ENCODE assay signal across 20 cellular contexts in the genomic region with DNA sequence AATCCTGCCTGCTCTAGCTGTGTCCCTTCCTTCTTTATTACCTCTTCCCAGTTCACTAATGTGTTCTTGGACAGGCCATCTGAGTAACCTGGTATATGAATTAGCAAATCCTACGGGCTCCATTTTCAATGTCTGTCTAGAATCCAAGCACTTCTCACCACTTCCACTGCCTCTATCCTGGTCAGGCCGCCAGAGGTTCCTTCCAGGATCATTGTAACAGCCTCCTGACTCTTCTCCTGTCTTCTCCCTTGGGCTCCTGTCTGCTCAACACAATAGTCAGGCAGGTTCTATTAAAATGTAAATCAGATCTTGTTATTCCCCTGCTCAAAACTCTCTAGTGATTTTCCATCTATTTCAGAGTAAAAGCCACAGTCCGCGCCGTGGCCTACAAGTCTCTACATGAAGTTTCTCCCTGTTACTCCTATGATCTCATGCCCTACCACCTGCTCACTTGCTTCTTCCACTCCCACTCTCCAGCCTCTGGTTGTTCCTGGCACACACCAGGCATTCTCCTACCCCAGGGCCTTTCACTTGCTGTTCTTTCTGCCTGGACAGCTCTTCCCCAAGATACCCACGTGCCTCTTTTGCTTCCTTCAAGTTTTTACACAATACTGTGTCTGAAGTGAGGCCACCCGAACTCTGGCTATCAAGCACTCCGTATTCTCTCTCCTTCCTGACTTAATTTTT. TPM values are rescaled to one million over a fixed set of nuclear protein-coding genes. Genes with fewer than 3 reads are reported as not detected.
DNase-seq lines count a peak whose midpoint lies in the region; ATAC-seq and TF ChIP-seq lines count a peak whose summit lies in the region.
"Had no signal": no experiment of that assay in that cellular context is flagged by ENCODE, and none has a peak within 500 bp of the region (broad histone marks: within the 10 kb centered on the region; RNA-seq: fewer than 3 reads in every experiment).

No MANE protein-coding gene starts in this region.

- no peaks in the 10 kb centered on the region for H3K36me3 ChIP-seq in H7 (replicated peaks; ENCODE audit: control insufficient read depth, insufficient read depth, low read length)
- no peaks in the 10 kb centered on the region for H3K36me3 ChIP-seq in esophagus (ENCODE audit: control insufficient read depth in 2 of 2, insufficient read depth in 2 of 2, low read length in 1 of 2)
- H3K36me3 ChIP-seq in OCI-LY7 (ENCODE audit: insufficient read depth, low read length) = no peaks in the 10 kb centered on the region
- H3K36me3 ChIP-seq: uterus, WERI-Rb-1 had no signal

- H3K4me2 ChIP-seq in OCI-LY7 (ENCODE audit: low read length) = no peak overlapping the region

- CTCF ChIA-PET in OCI-LY7 (lab: Charles Lee; ENCODE audit: unreplicated experiment) = no interaction called here

- no peaks in the 10 kb centered on the region for H4K20me1 ChIP-seq in OCI-LY7 (ENCODE audit: insufficient read depth, low read length)

- no peak overlapping the region for H2AFZ ChIP-seq in OCI-LY7 (ENCODE audit: low read length)

- H3K4me1 ChIP-seq in esophagus (ENCODE audit: control insufficient read depth in 2 of 2, insufficient read depth in 2 of 2, low read length in 1 of 2) (peaks cover 0 to 4% of the 10 kb centered on the region in 2 donors), OCI-LY7 (ENCODE audit: insufficient read depth, low read length, poor library complexity, severe bottlenecking) (no peaks in the 10 kb centered on the region)
- H3K4me1 ChIP-seq: uterus had no signal

- H3K9me3 ChIP-seq in esophagus (ENCODE audit: control insufficient read depth in 2 of 2, insufficient read depth in 1 of 2, low read depth in 1 of 2, low read length in 1 of 2) (no peaks in the 10 kb centered on the region), OCI-LY7 (ENCODE audit: low read length) (no peaks in the 10 kb centered on the region)
- H3K9me3 ChIP-seq: uterus had no signal

- POLR2A ChIA-PET in OCI-LY7 (lab: Charles Lee) = no interaction called here

- TF ChIP-seq CTCF in OCI-LY7 (conservative IDR thresholded peaks at IDR 0.05; ENCODE audit: low read length) = no peak

- no TSS peak for BruUV-seq in OCI-LY7 (replicated peaks; lab: Mats Ljungman, UMichigan)

- 51 to 64% methylated on average over 8 of the region's 8 CpGs for WGBS in esophagus, 2 donors

- H3K4me3 ChIP-seq in H7 (ENCODE audit: insufficient read depth, low read depth, low read length) = no peak overlapping the region
- no peak overlapping the region for H3K4me3 ChIP-seq in esophagus (ENCODE audit: low read depth in 1 of 2, low read length in 2 of 2)
- no peak overlapping the region for H3K4me3 ChIP-seq in OCI-LY7 (ENCODE audit: low read depth, low read length, poor library complexity, severe bottlenecking)
- H3K4me3 ChIP-seq: GM12878, uterus had no signal

- intact Hi-C loops in OCI-LY7 (cut with micrococcal nuclease; ENCODE audit: unreplicated experiment) = loop anchor here (10.0 kb wide), 1 partner anchor 81 kb away; no protein-coding TSS in a partner anchor

- H3K27me3 ChIP-seq in H7 (ENCODE audit: control insufficient read depth, insufficient read depth, low read length) = no peaks in the 10 kb centered on the region
- no peaks in the 10 kb centered on the region for H3K27me3 ChIP-seq in esophagus (ENCODE audit: control insufficient read depth in 1 of 2, insufficient read depth in 2 of 2, low read length in 2 of 2)
- H3K27me3 ChIP-seq: uterus had no signal

- peak overlapping the region; percentile 30 to 60 for H3K27ac ChIP-seq in esophagus (ENCODE audit: low read depth in 2 of 2, low read length in 1 of 2)
- no peak overlapping the region for H3K27ac ChIP-seq in OCI-LY7 (ENCODE audit: low read depth, low read length, poor library complexity, severe bottlenecking)
- H3K27ac ChIP-seq: uterus, WERI-Rb-1 had no signal

- no peak for ATAC-seq in HG03095 (IDR thresholded peaks at IDR 0.05; ENCODE audit: unreplicated experiment)
- ATAC-seq: activated naive CD8-positive, alpha-beta T cell treated with anti-CD3 and anti-CD28 coated beads, Interleukin-2, amount 50 U/mL, for 24 hours; GM12878 had no signal

- no peaks in the 10 kb centered on the region for H3K79me2 ChIP-seq in OCI-LY7 (ENCODE audit: insufficient read depth, low read depth, low read length)

- DNase-seq in H7 (peak; percentile 15), NCI-H446 treated with DMSO at 0.1 percent for 48 hours (lab: John Stamatoyannopoulos, UW) (peak; percentile 71), renal cortical epithelial cell (ENCODE audit: low read depth) (peak; percentile 25), OCI-LY7 (ENCODE audit: low spot score) (no peak), NCI-H748 treated with DMSO at 0.1 percent for 48 hours (lab: John Stamatoyannopoulos, UW) (no peak), nucleus accumbens (lab: John Stamatoyannopoulos, UW) (no peak)
- DNase-seq: activated CD8-positive, alpha-beta memory T cell treated with anti-CD3 and anti-CD28 coated beads for 24 hours; activated naive CD8-positive, alpha-beta T cell treated with anti-CD3 and anti-CD28 coated beads, Interleukin-2, amount 50 U/mL, for 24 hours; CD8-positive, alpha-beta memory T cell; central memory CD4-positive, alpha-beta T cell; effector CD8-positive, alpha-beta T cell; HCEC 1CT; naive B cell; Right ventricle myocardium superior; uterus; WERI-Rb-1 had no signal

- no peaks in the 10 kb centered on the region for H3K9me2 ChIP-seq in OCI-LY7 (ENCODE audit: insufficient read depth, low read length)

RNA-seq across cellular contexts. Expression of gene ZNF366, which starts 21.7 kb away (rescaled TPM):
- not detected in 2 replicates for total RNA-seq in H7 (2014; rRNA removed; shearing (Covaris generic))
- polyA plus RNA-seq in esophagus = under 1 TPM; 0.21 to 0.26 TPM
- total RNA-seq in renal cortical epithelial cell (0.05 TPM in 1 of 2 replicates, not detected in the other), OCI-LY7 (2022) (not detected in 2 replicates)
- total RNA-seq in OCI-LY7 (2014; rRNA removed; shearing (Covaris generic)) = not detected in 2 replicates
- total RNA-seq: CD8-positive, alpha-beta memory T cell; T-helper 1 cell treated with Interleukin-12 subunit alpha and Interleukin-12 subunit beta and Interleukin-4 antibody, amounts not matched to agents 30 ng/mL and 1 ng/mL, for 36 hours had no signal
- polyA plus RNA-seq: CD8-positive, alpha-beta memory T cell had no signal

Comparison
In these comparisons a context has a peak if more than half of its experiments do, and no peak if none do; other contexts are left out.
1. DNase-seq: peak in H7 (single experiment), NCI-H446 treated with DMSO at 0.1 percent for 48 hours (single experiment) and renal cortical epithelial cell (single experiment); none in OCI-LY7 (single experiment), NCI-H748 treated with DMSO at 0.1 percent for 48 hours (single experiment) and nucleus accumbens (0 of 56).